Comparison of ENCODE assay signal across 26 cellular contexts in the genomic region with DNA sequence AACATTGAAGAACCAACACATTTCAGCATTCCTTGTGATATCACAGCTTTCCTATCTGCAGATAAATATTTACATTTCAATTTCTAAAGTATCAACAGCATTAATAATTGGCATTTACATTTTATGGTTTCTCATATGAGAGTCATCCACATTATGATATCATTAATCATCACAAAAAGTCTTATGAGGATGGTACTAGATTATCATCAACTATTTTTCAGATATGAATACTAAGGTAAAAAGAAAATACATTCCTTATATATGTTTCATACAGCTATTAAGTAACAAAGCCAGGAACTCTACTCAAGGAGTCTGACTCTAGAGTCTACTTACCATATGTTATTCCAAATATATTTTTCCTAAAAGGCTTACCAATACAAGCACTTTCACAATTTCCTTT. TPM values are rescaled to one million over a fixed set of nuclear protein-coding genes. Genes with fewer than 3 reads are reported as not detected.
"Had no signal": no experiment of that assay in that cellular context is flagged by ENCODE, and none has a peak within 500 bp of the region (broad histone marks: within the 10 kb centered on the region; RNA-seq: fewer than 3 reads in every experiment).

No MANE protein-coding gene starts in this region.

- FAIRE-seq: colon had no signal

- H3K27ac ChIP-seq: dorsolateral prefrontal cortex, left lung, neural progenitor cell, right lobe of liver, testis, vagina had no signal

- H3K9me3 Mint-ChIP-seq: activated naive CD4-positive, alpha-beta T cell treated with anti-CD3 and anti-CD28 coated beads, Interleukin-2, amount 50 U/mL, for 24 hours; activated T-helper 1 cell treated with anti-CD3 and anti-CD28 coated beads, Interleukin-12 subunit alpha, Interleukin-12 subunit beta, Interleukin-2, Interleukin-4 antibody, amounts not matched to agents 30 ng/mL and 10 ng/mL and 1 ng/mL, durations not matched to agents 14 hours and 24 hours and 36 hours; neural progenitor cell; type B pancreatic cell had no signal

- H3K4me1 ChIP-seq: left lung, neural progenitor cell, right lobe of liver, testis, vagina had no signal

- DNase-seq: activated CD4-positive, alpha-beta T cell treated with anti-CD3 and anti-CD28 coated beads for 1 hour; activated CD4-positive, alpha-beta T cell treated with anti-CD3 and anti-CD28 coated beads, Interleukin-2, amount 50 U/mL, for 1 hour; activated CD8-positive, alpha-beta T cell treated with anti-CD3 and anti-CD28 coated beads, Interleukin-2, amount 10 ng/mL, durations not matched to agents 7 days and 5 days; activated gamma-delta T cell; aorta; central memory CD4-positive, alpha-beta T cell; dorsolateral prefrontal cortex; erythroblast; foreskin fibroblast; kidney glomerular epithelial cell; left lung; naive thymus-derived CD4-positive, alpha-beta T cell; posterior cingulate gyrus; right lobe of liver; stimulated activated CD4-positive, alpha-beta T cell treated with anti-CD3 and anti-CD28 coated beads, Interleukin-15, amount 100 ng/mL, for 24 hours; stimulated activated naive CD4-positive, alpha-beta T cell; testis had no signal

- H3K27ac Mint-ChIP-seq: activated CD8-positive, alpha-beta T cell treated with anti-CD3 and anti-CD28 coated beads, Interleukin-2, amount 10 ng/mL, durations not matched to agents 7 days and 5 days; activated naive CD4-positive, alpha-beta T cell treated with anti-CD3 and anti-CD28 coated beads, Interleukin-2, amount 50 U/mL, for 24 hours; activated T-helper 1 cell treated with anti-CD3 and anti-CD28 coated beads, Interleukin-12 subunit alpha, Interleukin-12 subunit beta, Interleukin-2, Interleukin-4 antibody, amounts not matched to agents 30 ng/mL and 10 ng/mL and 1 ng/mL, durations not matched to agents 14 hours and 24 hours and 36 hours; brain; naive thymus-derived CD4-positive, alpha-beta T cell; neural progenitor cell; type B pancreatic cell had no signal

- H3K27me3 Mint-ChIP-seq: activated naive CD4-positive, alpha-beta T cell treated with anti-CD3 and anti-CD28 coated beads, Interleukin-2, amount 50 U/mL, for 24 hours; brain; naive thymus-derived CD4-positive, alpha-beta T cell; type B pancreatic cell had no signal

- H2AFZ ChIP-seq: neural progenitor cell had no signal

- H3K36me3 ChIP-seq: neural progenitor cell had no signal

- H3K9ac ChIP-seq: neural progenitor cell had no signal

- H3K36me3 Mint-ChIP-seq: neural progenitor cell had no signal

- H3K4me2 ChIP-seq: neural progenitor cell, smooth muscle cell had no signal

- ATAC-seq: activated CD8-positive, alpha-beta T cell treated with anti-CD3 and anti-CD28 coated beads, Interleukin-2, amount 10 ng/mL, durations not matched to agents 7 days and 5 days; left lung; naive thymus-derived CD4-positive, alpha-beta T cell; right lobe of liver had no signal

- H3K9me3 ChIP-seq: left lung, right lobe of liver, testis, vagina had no signal

- H3K27me3 ChIP-seq: dorsolateral prefrontal cortex, left lung, neural progenitor cell, right lobe of liver, testis, vagina had no signal

- H3K4me3 Mint-ChIP-seq: activated CD8-positive, alpha-beta T cell treated with anti-CD3 and anti-CD28 coated beads, Interleukin-2, amount 10 ng/mL, durations not matched to agents 7 days and 5 days; activated naive CD4-positive, alpha-beta T cell treated with anti-CD3 and anti-CD28 coated beads, Interleukin-2, amount 50 U/mL, for 24 hours; activated T-helper 1 cell treated with anti-CD3 and anti-CD28 coated beads, Interleukin-12 subunit alpha, Interleukin-12 subunit beta, Interleukin-2, Interleukin-4 antibody, amounts not matched to agents 30 ng/mL and 10 ng/mL and 1 ng/mL, durations not matched to agents 14 hours and 24 hours and 36 hours; brain; naive thymus-derived CD4-positive, alpha-beta T cell; neural progenitor cell; type B pancreatic cell had no signal

- H3K4me1 Mint-ChIP-seq: activated naive CD4-positive, alpha-beta T cell treated with anti-CD3 and anti-CD28 coated beads, Interleukin-2, amount 50 U/mL, for 24 hours; brain; naive thymus-derived CD4-positive, alpha-beta T cell; neural progenitor cell had no signal

- H3K4me3 ChIP-seq: dorsolateral prefrontal cortex, left lung, lung, neural progenitor cell, right lobe of liver, smooth muscle cell, testis, vagina had no signal

RNA-seq across cellular contexts. Expression of a gene that starts 57.6 kb away (rescaled TPM):
- total RNA-seq: smooth muscle cell had no signal
- polyA plus RNA-seq: naive thymus-derived CD4-positive, alpha-beta T cell; smooth muscle cell had no signal
